In the genomic region with DNA sequence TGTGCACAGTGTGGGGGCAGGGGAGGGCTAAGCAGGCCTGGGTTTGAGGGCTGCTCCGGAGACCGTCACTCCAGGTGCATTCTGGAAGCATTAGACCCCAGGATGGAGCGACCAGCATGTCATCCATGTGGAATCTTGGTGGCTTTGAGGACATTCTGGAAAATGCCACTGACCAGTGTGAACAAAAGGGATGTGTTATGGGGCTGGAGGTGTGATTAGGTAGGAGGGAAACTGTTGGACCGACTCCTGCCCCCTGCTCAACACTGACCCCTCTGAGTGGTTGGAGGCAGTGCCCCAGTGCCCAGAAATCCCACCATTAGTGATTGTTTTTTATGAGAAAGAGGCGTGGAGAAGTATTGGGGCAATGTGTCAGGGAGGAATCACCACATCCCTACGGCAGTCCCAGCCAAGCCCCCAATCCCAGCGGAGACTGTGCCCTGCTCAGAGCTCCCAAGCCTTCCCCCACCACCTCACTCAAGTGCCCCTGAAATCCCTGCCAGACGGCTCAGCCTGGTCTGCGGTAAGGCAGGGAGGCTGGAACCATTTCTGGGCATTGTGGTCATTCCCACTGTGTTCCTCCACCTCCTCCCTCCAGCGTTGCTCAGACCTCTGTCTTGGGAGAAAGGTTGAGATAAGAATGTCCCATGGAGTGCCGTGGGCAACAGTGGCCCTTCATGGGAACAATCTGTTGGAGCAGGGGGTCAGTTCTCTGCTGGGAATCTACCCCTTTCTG, we compare ENCODE assay signal across 1 cellular context.
TF ChIP-seq lines count a peak whose summit lies in the region.

No MANE protein-coding gene starts in this region.

TF ChIP-seq in HepG2, 621 proteins besides CTCF, POLR2A, EP300 and RAD21 (continued from another document and continues in another):
- TF ChIP-seq, protein P1, sequence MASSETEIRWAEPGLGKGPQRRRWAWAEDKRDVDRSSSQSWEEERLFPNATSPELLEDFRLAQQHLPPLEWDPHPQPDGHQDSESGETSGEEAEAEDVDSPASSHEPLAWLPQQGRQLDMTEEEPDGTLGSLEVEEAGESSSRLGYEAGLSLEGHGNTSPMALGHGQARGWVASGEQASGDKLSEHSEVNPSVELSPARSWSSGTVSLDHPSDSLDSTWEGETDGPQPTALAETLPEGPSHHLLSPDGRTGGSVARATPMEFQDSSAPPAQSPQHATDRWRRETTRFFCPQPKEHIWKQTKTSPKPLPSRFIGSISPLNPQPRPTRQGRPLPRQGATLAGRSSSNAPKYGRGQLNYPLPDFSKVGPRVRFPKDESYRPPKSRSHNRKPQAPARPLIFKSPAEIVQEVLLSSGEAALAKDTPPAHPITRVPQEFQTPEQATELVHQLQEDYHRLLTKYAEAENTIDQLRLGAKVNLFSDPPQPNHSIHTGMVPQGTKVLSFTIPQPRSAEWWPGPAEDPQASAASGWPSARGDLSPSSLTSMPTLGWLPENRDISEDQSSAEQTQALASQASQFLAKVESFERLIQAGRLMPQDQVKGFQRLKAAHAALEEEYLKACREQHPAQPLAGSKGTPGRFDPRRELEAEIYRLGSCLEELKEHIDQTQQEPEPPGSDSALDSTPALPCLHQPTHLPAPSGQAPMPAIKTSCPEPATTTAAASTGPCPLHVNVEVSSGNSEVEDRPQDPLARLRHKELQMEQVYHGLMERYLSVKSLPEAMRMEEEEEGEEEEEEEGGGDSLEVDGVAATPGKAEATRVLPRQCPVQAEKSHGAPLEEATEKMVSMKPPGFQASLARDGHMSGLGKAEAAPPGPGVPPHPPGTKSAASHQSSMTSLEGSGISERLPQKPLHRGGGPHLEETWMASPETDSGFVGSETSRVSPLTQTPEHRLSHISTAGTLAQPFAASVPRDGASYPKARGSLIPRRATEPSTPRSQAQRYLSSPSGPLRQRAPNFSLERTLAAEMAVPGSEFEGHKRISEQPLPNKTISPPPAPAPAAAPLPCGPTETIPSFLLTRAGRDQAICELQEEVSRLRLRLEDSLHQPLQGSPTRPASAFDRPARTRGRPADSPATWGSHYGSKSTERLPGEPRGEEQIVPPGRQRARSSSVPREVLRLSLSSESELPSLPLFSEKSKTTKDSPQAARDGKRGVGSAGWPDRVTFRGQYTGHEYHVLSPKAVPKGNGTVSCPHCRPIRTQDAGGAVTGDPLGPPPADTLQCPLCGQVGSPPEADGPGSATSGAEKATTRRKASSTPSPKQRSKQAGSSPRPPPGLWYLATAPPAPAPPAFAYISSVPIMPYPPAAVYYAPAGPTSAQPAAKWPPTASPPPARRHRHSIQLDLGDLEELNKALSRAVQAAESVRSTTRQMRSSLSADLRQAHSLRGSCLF (CRISPR knock-in tag; IDR thresholded peaks at IDR 0.05; ENCODE audit: borderline replicate concordance), result no peak
- TF ChIP-seq, protein P2, sequence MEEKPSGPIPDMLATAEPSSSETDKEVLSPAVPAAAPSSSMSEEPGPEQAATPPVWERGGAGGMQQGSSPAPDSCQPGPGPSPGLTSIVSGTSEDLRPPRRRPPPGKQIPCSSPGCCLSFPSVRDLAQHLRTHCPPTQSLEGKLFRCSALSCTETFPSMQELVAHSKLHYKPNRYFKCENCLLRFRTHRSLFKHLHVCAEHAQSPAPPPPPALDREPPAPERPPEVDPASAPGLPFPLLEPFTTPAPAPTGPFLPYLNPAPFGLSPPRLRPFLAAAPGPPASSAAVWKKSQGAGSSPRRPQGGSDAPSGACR (CRISPR knock-in tag; IDR thresholded peaks at IDR 0.05), result no peak
- TF ChIP-seq, protein P3, sequence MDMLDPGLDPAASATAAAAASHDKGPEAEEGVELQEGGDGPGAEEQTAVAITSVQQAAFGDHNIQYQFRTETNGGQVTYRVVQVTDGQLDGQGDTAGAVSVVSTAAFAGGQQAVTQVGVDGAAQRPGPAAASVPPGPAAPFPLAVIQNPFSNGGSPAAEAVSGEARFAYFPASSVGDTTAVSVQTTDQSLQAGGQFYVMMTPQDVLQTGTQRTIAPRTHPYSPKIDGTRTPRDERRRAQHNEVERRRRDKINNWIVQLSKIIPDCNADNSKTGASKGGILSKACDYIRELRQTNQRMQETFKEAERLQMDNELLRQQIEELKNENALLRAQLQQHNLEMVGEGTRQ (IDR thresholded peaks at IDR 0.05; ENCODE audit: low read depth, low read length), result no peak
- TF ChIP-seq, protein P3 (CRISPR knock-in tag; IDR thresholded peaks at IDR 0.05; ENCODE audit: borderline replicate concordance), result no peak
- no peak for TF ChIP-seq RXRA (CRISPR knock-in tag; IDR thresholded peaks at IDR 0.05)
- TF ChIP-seq ZNF549 (CRISPR knock-in tag; IDR thresholded peaks at IDR 0.05), result no peak
- TF ChIP-seq FOXM1 (CRISPR knock-in tag; IDR thresholded peaks at IDR 0.05), result no peak
- peak; percentile 74; the same call in 1 of the 2 replicates for TF ChIP-seq RFXANK (CRISPR knock-in tag; IDR thresholded peaks at IDR 0.05)
- TF ChIP-seq HDAC1 (CRISPR knock-in tag; IDR thresholded peaks at IDR 0.05), result no peak
- no peak for TF ChIP-seq DMAP1 (CRISPR knock-in tag; IDR thresholded peaks at IDR 0.05)
- TF ChIP-seq, protein P4, sequence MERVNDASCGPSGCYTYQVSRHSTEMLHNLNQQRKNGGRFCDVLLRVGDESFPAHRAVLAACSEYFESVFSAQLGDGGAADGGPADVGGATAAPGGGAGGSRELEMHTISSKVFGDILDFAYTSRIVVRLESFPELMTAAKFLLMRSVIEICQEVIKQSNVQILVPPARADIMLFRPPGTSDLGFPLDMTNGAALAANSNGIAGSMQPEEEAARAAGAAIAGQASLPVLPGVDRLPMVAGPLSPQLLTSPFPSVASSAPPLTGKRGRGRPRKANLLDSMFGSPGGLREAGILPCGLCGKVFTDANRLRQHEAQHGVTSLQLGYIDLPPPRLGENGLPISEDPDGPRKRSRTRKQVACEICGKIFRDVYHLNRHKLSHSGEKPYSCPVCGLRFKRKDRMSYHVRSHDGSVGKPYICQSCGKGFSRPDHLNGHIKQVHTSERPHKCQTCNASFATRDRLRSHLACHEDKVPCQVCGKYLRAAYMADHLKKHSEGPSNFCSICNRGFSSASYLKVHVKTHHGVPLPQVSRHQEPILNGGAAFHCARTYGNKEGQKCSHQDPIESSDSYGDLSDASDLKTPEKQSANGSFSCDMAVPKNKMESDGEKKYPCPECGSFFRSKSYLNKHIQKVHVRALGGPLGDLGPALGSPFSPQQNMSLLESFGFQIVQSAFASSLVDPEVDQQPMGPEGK (CRISPR knock-in tag; IDR thresholded peaks at IDR 0.05), result peak; percentile 7; the same call in 1 of the 2 replicates
- peak; percentile 75; the same call in 1 of the 2 replicates for TF ChIP-seq EED (CRISPR knock-in tag; IDR thresholded peaks at IDR 0.05)
- peak; percentile 56; the same call in 1 of the 2 replicates for TF ChIP-seq DNMT3B (CRISPR knock-in tag; conservative IDR thresholded peaks at IDR 0.05)
- TF ChIP-seq ZNF232 (CRISPR knock-in tag; IDR thresholded peaks at IDR 0.05; ENCODE audit: borderline replicate concordance), result peak; percentile 42; the same call in 1 of the 2 replicates
- TF ChIP-seq, protein P5, sequence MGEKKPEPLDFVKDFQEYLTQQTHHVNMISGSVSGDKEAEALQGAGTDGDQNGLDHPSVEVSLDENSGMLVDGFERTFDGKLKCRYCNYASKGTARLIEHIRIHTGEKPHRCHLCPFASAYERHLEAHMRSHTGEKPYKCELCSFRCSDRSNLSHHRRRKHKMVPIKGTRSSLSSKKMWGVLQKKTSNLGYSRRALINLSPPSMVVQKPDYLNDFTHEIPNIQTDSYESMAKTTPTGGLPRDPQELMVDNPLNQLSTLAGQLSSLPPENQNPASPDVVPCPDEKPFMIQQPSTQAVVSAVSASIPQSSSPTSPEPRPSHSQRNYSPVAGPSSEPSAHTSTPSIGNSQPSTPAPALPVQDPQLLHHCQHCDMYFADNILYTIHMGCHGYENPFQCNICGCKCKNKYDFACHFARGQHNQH (CRISPR knock-in tag; IDR thresholded peaks at IDR 0.05), result peak; percentile 68; the same call in 1 of the 2 replicates
- TF ChIP-seq ZFP36 (IDR thresholded peaks at IDR 0.05; ENCODE audit: borderline replicate concordance, low read depth, low read length, partially characterized antibody), result no peak
- TF ChIP-seq, protein P6, sequence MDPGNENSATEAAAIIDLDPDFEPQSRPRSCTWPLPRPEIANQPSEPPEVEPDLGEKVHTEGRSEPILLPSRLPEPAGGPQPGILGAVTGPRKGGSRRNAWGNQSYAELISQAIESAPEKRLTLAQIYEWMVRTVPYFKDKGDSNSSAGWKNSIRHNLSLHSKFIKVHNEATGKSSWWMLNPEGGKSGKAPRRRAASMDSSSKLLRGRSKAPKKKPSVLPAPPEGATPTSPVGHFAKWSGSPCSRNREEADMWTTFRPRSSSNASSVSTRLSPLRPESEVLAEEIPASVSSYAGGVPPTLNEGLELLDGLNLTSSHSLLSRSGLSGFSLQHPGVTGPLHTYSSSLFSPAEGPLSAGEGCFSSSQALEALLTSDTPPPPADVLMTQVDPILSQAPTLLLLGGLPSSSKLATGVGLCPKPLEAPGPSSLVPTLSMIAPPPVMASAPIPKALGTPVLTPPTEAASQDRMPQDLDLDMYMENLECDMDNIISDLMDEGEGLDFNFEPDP (CRISPR knock-in tag; conservative IDR thresholded peaks at IDR 0.05), result peak; percentile 92; the same call in 1 of the 2 replicates
- TF ChIP-seq, protein P7, sequence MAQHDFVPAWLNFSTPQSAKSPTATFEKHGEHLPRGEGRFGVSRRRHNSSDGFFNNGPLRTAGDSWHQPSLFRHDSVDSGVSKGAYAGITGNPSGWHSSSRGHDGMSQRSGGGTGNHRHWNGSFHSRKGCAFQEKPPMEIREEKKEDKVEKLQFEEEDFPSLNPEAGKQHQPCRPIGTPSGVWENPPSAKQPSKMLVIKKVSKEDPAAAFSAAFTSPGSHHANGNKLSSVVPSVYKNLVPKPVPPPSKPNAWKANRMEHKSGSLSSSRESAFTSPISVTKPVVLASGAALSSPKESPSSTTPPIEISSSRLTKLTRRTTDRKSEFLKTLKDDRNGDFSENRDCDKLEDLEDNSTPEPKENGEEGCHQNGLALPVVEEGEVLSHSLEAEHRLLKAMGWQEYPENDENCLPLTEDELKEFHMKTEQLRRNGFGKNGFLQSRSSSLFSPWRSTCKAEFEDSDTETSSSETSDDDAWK (CRISPR knock-in tag; IDR thresholded peaks at IDR 0.05), result no peak
- TF ChIP-seq ZNF577 (CRISPR knock-in tag; IDR thresholded peaks at IDR 0.05; ENCODE audit: borderline replicate concordance, low read depth), result no peak
- 0 out of 2 replicates have a peak, but pooled peaks have one; percentile 24 for TF ChIP-seq JUND (CRISPR knock-in tag; IDR thresholded peaks at IDR 0.05)
- peak; percentile 64; the same call in 1 of the 2 replicates for TF ChIP-seq KDM5B (CRISPR knock-in tag; IDR thresholded peaks at IDR 0.05; ENCODE audit: borderline replicate concordance)
- no peak for TF ChIP-seq ELF4 (CRISPR knock-in tag; IDR thresholded peaks at IDR 0.05; ENCODE audit: borderline replicate concordance)
- 0 out of 2 replicates have a peak, but pooled peaks have one; percentile 7 for TF ChIP-seq SETDB1 (CRISPR knock-in tag; IDR thresholded peaks at IDR 0.05; ENCODE audit: borderline replicate concordance)
- no peak for TF ChIP-seq ZNF253 (CRISPR knock-in tag; IDR thresholded peaks at IDR 0.05; ENCODE audit: borderline replicate concordance)
- no peak for TF ChIP-seq NFYC (CRISPR knock-in tag; IDR thresholded peaks at IDR 0.05)
- TF ChIP-seq ZNF883 (CRISPR knock-in tag; IDR thresholded peaks at IDR 0.05; ENCODE audit: not compliant biosample characterization), result no peak
- no peak for TF ChIP-seq TAF15 (IDR thresholded peaks at IDR 0.05; ENCODE audit: low read depth, low read length, poor library complexity, severe bottlenecking)
- TF ChIP-seq, protein P8, sequence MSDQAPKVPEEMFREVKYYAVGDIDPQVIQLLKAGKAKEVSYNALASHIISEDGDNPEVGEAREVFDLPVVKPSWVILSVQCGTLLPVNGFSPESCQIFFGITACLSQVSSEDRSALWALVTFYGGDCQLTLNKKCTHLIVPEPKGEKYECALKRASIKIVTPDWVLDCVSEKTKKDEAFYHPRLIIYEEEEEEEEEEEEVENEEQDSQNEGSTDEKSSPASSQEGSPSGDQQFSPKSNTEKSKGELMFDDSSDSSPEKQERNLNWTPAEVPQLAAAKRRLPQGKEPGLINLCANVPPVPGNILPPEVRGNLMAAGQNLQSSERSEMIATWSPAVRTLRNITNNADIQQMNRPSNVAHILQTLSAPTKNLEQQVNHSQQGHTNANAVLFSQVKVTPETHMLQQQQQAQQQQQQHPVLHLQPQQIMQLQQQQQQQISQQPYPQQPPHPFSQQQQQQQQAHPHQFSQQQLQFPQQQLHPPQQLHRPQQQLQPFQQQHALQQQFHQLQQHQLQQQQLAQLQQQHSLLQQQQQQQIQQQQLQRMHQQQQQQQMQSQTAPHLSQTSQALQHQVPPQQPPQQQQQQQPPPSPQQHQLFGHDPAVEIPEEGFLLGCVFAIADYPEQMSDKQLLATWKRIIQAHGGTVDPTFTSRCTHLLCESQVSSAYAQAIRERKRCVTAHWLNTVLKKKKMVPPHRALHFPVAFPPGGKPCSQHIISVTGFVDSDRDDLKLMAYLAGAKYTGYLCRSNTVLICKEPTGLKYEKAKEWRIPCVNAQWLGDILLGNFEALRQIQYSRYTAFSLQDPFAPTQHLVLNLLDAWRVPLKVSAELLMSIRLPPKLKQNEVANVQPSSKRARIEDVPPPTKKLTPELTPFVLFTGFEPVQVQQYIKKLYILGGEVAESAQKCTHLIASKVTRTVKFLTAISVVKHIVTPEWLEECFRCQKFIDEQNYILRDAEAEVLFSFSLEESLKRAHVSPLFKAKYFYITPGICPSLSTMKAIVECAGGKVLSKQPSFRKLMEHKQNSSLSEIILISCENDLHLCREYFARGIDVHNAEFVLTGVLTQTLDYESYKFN (CRISPR knock-in tag; conservative IDR thresholded peaks at IDR 0.05), result no peak; the same call in 1 of the 2 replicates
- no peak for TF ChIP-seq KLF11 (CRISPR knock-in tag; IDR thresholded peaks at IDR 0.05)
- TF ChIP-seq NONO (IDR thresholded peaks at IDR 0.05), result no peak
- peak; percentile 67 for TF ChIP-seq NONO (CRISPR knock-in tag; conservative IDR thresholded peaks at IDR 0.05)
- TF ChIP-seq, protein P9, sequence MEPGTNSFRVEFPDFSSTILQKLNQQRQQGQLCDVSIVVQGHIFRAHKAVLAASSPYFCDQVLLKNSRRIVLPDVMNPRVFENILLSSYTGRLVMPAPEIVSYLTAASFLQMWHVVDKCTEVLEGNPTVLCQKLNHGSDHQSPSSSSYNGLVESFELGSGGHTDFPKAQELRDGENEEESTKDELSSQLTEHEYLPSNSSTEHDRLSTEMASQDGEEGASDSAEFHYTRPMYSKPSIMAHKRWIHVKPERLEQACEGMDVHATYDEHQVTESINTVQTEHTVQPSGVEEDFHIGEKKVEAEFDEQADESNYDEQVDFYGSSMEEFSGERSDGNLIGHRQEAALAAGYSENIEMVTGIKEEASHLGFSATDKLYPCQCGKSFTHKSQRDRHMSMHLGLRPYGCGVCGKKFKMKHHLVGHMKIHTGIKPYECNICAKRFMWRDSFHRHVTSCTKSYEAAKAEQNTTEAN (CRISPR knock-in tag; conservative IDR thresholded peaks at IDR 0.05), result no peak
- TF ChIP-seq ZNF83 (CRISPR knock-in tag; IDR thresholded peaks at IDR 0.05; ENCODE audit: borderline replicate concordance), result no peak
- TF ChIP-seq, protein P10, sequence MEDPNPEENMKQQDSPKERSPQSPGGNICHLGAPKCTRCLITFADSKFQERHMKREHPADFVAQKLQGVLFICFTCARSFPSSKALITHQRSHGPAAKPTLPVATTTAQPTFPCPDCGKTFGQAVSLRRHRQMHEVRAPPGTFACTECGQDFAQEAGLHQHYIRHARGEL (CRISPR knock-in tag; IDR thresholded peaks at IDR 0.05), result 0 out of 2 replicates have a peak, but pooled peaks have one; percentile 10
